11 cellular contexts compared by ENCODE assay signal in the genomic region with DNA sequence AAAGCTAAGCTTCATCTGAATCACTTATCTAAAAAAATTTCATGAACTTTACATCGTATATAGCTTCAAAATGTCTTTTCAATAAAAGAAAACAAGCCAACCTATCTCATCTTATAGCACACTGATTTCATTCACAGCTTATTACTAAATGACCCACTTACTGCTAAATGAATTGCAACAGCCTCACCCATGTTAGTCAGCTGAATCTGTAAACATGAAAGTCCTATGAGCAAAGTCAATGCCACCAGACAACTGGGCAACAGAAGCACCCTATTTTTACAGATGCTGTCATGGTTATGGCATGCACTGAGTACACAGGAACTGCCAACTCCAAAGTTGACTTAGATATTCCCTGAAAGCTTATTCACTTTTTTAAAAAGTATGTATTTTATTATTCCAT. TPM values are rescaled to one million over a fixed set of nuclear protein-coding genes. Genes with fewer than 3 reads are reported as not detected.
DNase-seq lines count a peak whose midpoint lies in the region; ATAC-seq, FAIRE-seq and TF ChIP-seq lines count a peak whose summit lies in the region.
"Had no signal": no experiment of that assay in that cellular context is flagged by ENCODE, and none has a peak within 500 bp of the region (broad histone marks: within the 10 kb centered on the region; RNA-seq: fewer than 3 reads in every experiment).

No MANE protein-coding gene starts in this region.

- H3K9me3 ChIP-seq in HCT116 (ENCODE audit: control insufficient read depth in 1 of 2, insufficient read depth in 1 of 2, low read depth in 1 of 2, low read length in 2 of 2) (no peaks in the 10 kb centered on the region), heart right ventricle (no peaks in the 10 kb centered on the region), small intestine (ENCODE audit: control insufficient read depth, low read depth) (no peaks in the 10 kb centered on the region)
- H3K9me3 ChIP-seq: neutrophil had no signal

- H3K36me3 ChIP-seq in HCT116 (ENCODE audit: control insufficient read depth in 1 of 2, insufficient read depth in 2 of 2, low read length in 2 of 2) (no peaks in the 10 kb centered on the region), heart right ventricle (no peaks in the 10 kb centered on the region), small intestine (ENCODE audit: control insufficient read depth in 2 of 2, insufficient read depth in 2 of 2, low read length in 2 of 2) (no peaks in the 10 kb centered on the region)
- H3K36me3 ChIP-seq: neutrophil had no signal

- H3K4me1 ChIP-seq in HCT116 (ENCODE audit: control insufficient read depth in 1 of 2, insufficient read depth in 2 of 2, low read length in 2 of 2) (peaks cover 12 to 15% of the 10 kb centered on the region in 2 experiments), heart right ventricle (peaks cover 3 to 80% (median 36%) of the 10 kb centered on the region in 9 donors), small intestine (ENCODE audit: control insufficient read depth in 2 of 2, insufficient read depth in 1 of 2, low read depth in 1 of 2, low read length in 1 of 2) (peaks cover 0 to 3% of the 10 kb centered on the region in 2 donors)

- no peak overlapping the region for H3K4me2 ChIP-seq in HCT116 (ENCODE audit: low read length)

- H2AFZ ChIP-seq in HCT116 (ENCODE audit: low read depth, low read length, poor library complexity, severe bottlenecking), result no peak overlapping the region

- TF ChIP-seq CTCF in HCT116 (IDR thresholded peaks at IDR 0.05 in 2 of 3, conservative IDR thresholded peaks at IDR 0.05 in 1 of 3; ENCODE audit: borderline replicate concordance in 1 of 3, insufficient read depth in 1 of 3, low read depth in 2 of 3, low read length in 2 of 3), result no peak
- TF ChIP-seq CTCF in heart right ventricle (IDR thresholded peaks at IDR 0.05), result no peak
- TF ChIP-seq CTCF in dorsolateral prefrontal cortex (IDR thresholded peaks at IDR 0.05 in 54 of 56, conservative IDR thresholded peaks at IDR 0.05 in 2 of 56; ENCODE audit: low read depth in 1 of 56, partially characterized antibody in 56 of 56), result no peak

- TF ChIP-seq POLR2A in HCT116 (IDR thresholded peaks at IDR 0.05; ENCODE audit: borderline replicate concordance, extremely low read depth, insufficient read depth, insufficient read length), result no peak

- H3K27me3 ChIP-seq in HCT116 (ENCODE audit: insufficient read depth, low read length) (no peaks in the 10 kb centered on the region), heart right ventricle (no peaks in the 10 kb centered on the region), small intestine (ENCODE audit: control insufficient read depth in 2 of 2, insufficient read depth in 2 of 2, low read length in 2 of 2) (no peaks in the 10 kb centered on the region), dorsolateral prefrontal cortex (no peaks in the 10 kb centered on the region)
- H3K27me3 ChIP-seq: neutrophil had no signal

- FAIRE-seq in small intestine (lab: Jason Lieb, UNC), result peak; percentile 15
- FAIRE-seq: endometrium had no signal

- ATAC-seq in HCT116 (no peak), heart right ventricle (peak; percentile 83 to 97 (median 91)), HG02678 (IDR thresholded peaks at IDR 0.05; ENCODE audit: unreplicated experiment) (no peak)

- no peaks in the 10 kb centered on the region for H4K20me1 ChIP-seq in HCT116 (ENCODE audit: insufficient read depth)

- H3K4me3 ChIP-seq in HCT116 (replicated peaks in 1 of 2; ENCODE audit: low read depth in 1 of 2, low read length in 2 of 2) (no peak overlapping the region), heart right ventricle (no peak overlapping the region), small intestine (ENCODE audit: low read depth in 1 of 2, low read length in 2 of 2) (no peak overlapping the region), dorsolateral prefrontal cortex (no peak overlapping the region)

- intact Hi-C loops in HCT116 (cut with micrococcal nuclease) (no loop called here), heart right ventricle (cut with DNase I) (no loop called here), posterior vena cava (cut with DNase I) (no loop called here), dorsolateral prefrontal cortex (cut with DNase I) (no loop called here)

- TF ChIP-seq RAD21 in HCT116 (IDR thresholded peaks at IDR 0.05; ENCODE audit: low read depth), result no peak

- CTCF ChIA-PET in HCT116 (lab: Charles Lee), result interaction anchor here (2.1 kb wide), 1 partner anchor 16 kb away, joined by 6 read pairs; no protein-coding TSS in a partner anchor

- WGBS in heart right ventricle, 2 donors, result 35 to 52% methylated on average over 1 of the region's 1 CpG
- WGBS in small intestine, 3 donors, result 23 to 53% (median 32%) methylated on average over 1 of the region's 1 CpG

- H3K27ac ChIP-seq in HCT116 (ENCODE audit: low read depth, low read length), result no peak overlapping the region; the same call in 1 of the 2 replicates
- H3K27ac ChIP-seq in heart right ventricle, result peak overlapping the region; percentile 58 to 86 (median 75)
- no peak overlapping the region for H3K27ac ChIP-seq in small intestine (ENCODE audit: low read depth in 1 of 2, low read length in 1 of 2)
- H3K27ac ChIP-seq in dorsolateral prefrontal cortex, result peak overlapping the region in 24 of 59 donors; percentile 1 to 72 (median 36)
- H3K27ac ChIP-seq: neutrophil had no signal

- RAD21 ChIA-PET in HCT116 (lab: Charles Lee; ENCODE audit: low non-redundant PET in 1 of 2, low total read pairs in 2 of 2, uncharacterized antibody in 2 of 2, unreplicated experiment in 2 of 2), result no interaction called here

- BruUV-seq in HCT116 (replicated peaks; lab: Mats Ljungman, UMichigan), result no TSS peak

- H3K9ac ChIP-seq in HCT116 (ENCODE audit: low read length), result no peak overlapping the region

- H3K79me2 ChIP-seq in HCT116 (ENCODE audit: insufficient read depth, low read length), result peaks cover 13% of the 10 kb centered on the region; the same call in 1 of the 2 replicates

- H3K9me2 ChIP-seq in HCT116 (ENCODE audit: insufficient read depth), result no peaks in the 10 kb centered on the region

- POLR2A ChIA-PET in HCT116 (lab: Charles Lee), result no interaction called here

- DNase-seq in HCT116 (ENCODE audit: low read depth, low spot score) (no peak), amniotic epithelial cell (ENCODE audit: low read depth) (peak; percentile 95), heart right ventricle (peak in 1 of 2 donors; percentile 59), small intestine (peak; percentile 79), posterior vena cava (ENCODE audit: low spot score) (no peak), NCI-H146 (lab: John Stamatoyannopoulos, UW) (no peak), dorsolateral prefrontal cortex (no peak)
- DNase-seq: Karpas-422 had no signal

TF ChIP-seq in HCT116, 20 proteins besides CTCF, POLR2A, EP300 and RAD21:
- TF ChIP-seq CBX3 (IDR thresholded peaks at IDR 0.05; ENCODE audit: low read depth) (0 out of 2 replicates have a peak, but pooled peaks have one; percentile 29), EGR1 (IDR thresholded peaks at IDR 0.05; ENCODE audit: low read depth) (no peak), CEBPB (IDR thresholded peaks at IDR 0.05; ENCODE audit: low read depth) (peak; percentile 79), FOSL1 (IDR thresholded peaks at IDR 0.05; ENCODE audit: low read depth) (peak; percentile 56), JUND (IDR thresholded peaks at IDR 0.05) (peak; percentile 54), SP1 (IDR thresholded peaks at IDR 0.05; ENCODE audit: low read depth) (peak; percentile 60), ZNF274 (IDR thresholded peaks at IDR 0.05; ENCODE audit: low read depth, low read length) (no peak), ZFX (IDR thresholded peaks at IDR 0.05) (no peak)
- TF ChIP-seq, protein P1, sequence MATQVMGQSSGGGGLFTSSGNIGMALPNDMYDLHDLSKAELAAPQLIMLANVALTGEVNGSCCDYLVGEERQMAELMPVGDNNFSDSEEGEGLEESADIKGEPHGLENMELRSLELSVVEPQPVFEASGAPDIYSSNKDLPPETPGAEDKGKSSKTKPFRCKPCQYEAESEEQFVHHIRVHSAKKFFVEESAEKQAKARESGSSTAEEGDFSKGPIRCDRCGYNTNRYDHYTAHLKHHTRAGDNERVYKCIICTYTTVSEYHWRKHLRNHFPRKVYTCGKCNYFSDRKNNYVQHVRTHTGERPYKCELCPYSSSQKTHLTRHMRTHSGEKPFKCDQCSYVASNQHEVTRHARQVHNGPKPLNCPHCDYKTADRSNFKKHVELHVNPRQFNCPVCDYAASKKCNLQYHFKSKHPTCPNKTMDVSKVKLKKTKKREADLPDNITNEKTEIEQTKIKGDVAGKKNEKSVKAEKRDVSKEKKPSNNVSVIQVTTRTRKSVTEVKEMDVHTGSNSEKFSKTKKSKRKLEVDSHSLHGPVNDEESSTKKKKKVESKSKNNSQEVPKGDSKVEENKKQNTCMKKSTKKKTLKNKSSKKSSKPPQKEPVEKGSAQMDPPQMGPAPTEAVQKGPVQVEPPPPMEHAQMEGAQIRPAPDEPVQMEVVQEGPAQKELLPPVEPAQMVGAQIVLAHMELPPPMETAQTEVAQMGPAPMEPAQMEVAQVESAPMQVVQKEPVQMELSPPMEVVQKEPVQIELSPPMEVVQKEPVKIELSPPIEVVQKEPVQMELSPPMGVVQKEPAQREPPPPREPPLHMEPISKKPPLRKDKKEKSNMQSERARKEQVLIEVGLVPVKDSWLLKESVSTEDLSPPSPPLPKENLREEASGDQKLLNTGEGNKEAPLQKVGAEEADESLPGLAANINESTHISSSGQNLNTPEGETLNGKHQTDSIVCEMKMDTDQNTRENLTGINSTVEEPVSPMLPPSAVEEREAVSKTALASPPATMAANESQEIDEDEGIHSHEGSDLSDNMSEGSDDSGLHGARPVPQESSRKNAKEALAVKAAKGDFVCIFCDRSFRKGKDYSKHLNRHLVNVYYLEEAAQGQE (IDR thresholded peaks at IDR 0.05; ENCODE audit: low read depth), result no peak

RNA-seq across cellular contexts. Expression of a gene that starts 41.2 kb away (rescaled TPM):
- total RNA-seq in HCT116 (2021; ENCODE audit: unreplicated experiment) (144 TPM), heart right ventricle (100 to 1,000 TPM; 218 to 619 (median 514) TPM), posterior vena cava (100 to 1,000 TPM; 473 to 630 TPM), dorsolateral prefrontal cortex (1,000 to 10,000 TPM in 3 of 120 experiments, 100 to 1,000 TPM in 117; 466 to 1,197 (median 668) TPM)
- 57.7 and 68.9 TPM in 2 replicates for polyA plus RNA-seq in HCT116 (2012)
- polyA plus RNA-seq in heart right ventricle (100 to 1,000 TPM; 103 to 211 TPM), small intestine (10 to 100 TPM; 40.5 to 80.5 (median 75.8) TPM)

Comparison
In these comparisons a context has a peak if more than half of its experiments do, and no peak if none do; other contexts are left out.
1. ATAC-seq: peak in heart right ventricle (8 of 8); none in HCT116 (single experiment) and HG02678 (single experiment).
2. DNase-seq: peak in amniotic epithelial cell (single experiment) and small intestine (single experiment); none in HCT116 (single experiment), posterior vena cava (single experiment), NCI-H146 (single experiment) and dorsolateral prefrontal cortex (0 of 10).
3. H3K27ac ChIP-seq: peak in heart right ventricle (10 of 10); none in HCT116 (single experiment) and small intestine (0 of 2).